16 cellular contexts compared by ENCODE assay signal in the genomic region with DNA sequence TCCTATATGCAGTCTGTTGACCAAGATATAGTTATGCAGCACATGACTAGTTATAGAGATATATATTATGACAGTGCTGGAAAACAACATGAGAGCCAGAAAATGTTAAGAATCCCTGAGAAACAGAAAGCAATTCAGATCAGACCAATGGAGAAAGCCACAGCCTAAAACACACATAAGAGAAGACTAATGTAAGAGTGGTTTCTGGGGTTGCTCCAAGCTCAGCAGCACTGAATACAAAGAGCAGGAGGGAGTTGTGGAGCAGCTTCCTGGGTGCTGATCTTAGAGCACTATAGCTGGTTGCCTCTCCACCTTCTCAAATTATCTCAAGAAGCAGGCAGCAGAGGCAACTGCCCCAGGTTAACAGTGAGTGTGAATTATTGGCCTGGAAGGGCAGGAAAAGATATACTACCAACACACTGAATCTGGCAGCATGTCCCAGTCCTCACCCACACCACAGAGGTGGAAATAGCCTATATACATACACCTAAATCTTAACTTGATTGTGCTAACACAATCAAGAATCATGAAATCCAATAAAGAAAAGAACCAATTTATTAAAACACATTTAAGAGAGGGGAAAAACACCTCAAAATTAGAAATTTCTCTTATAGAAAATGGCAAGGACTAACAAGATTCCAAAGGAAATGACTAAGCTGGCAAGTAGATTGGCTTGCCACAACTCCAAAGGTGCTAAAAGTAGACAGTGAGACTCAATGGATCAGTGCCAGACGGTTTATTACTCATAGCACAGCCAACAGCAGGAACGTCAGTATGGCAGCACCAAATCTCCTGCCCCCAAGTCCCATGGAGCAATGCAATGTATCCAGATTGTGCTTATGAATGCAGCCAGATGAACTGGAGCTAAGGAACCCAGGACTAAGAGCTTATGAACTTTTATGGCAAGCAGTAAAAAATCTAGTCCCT. TPM values are rescaled to one million over a fixed set of nuclear protein-coding genes. Genes with fewer than 3 reads are reported as not detected.
A peak's percentile ranks its signal among the peaks of the same experiment; 100 is the strongest.
DNase-seq lines count a peak whose midpoint lies in the region; ATAC-seq, FAIRE-seq and TF ChIP-seq lines count a peak whose summit lies in the region.
"Had no signal": no experiment of that assay in that cellular context is flagged by ENCODE, and none has a peak within 500 bp of the region (broad histone marks: within the 10 kb centered on the region; RNA-seq: fewer than 3 reads in every experiment).

No MANE protein-coding gene starts in this region.

- H3K9me2 ChIP-seq in hepatocyte (replicated peaks; ENCODE audit: insufficient read depth), result no peaks in the 10 kb centered on the region

- H3K36me3 ChIP-seq in breast epithelium (no peaks in the 10 kb centered on the region), astrocyte (ENCODE audit: insufficient read depth, low read length) (no peaks in the 10 kb centered on the region), hepatocyte (replicated peaks; ENCODE audit: insufficient read depth, low read depth) (no peaks in the 10 kb centered on the region), ovary (no peaks in the 10 kb centered on the region)

- H3K36me3 Mint-ChIP-seq in MCF 10A (ENCODE audit: insufficient read depth, unreplicated experiment), result no peaks in the 10 kb centered on the region
- no peaks in the 10 kb centered on the region for H3K36me3 Mint-ChIP-seq in astrocyte (ENCODE audit: low read depth, unreplicated experiment)
- H3K36me3 Mint-ChIP-seq: activated naive CD8-positive, alpha-beta T cell treated with anti-CD3 and anti-CD28 coated beads, Interleukin-2, amount 10 ng/mL, durations not matched to agents 7 days and 5 days; natural killer cell treated with Interleukin-12 subunit alpha and Interleukin-12 subunit beta and Interleukin-15 and Interleukin-18, amount 100 ng/mL, for 72 hours; type B pancreatic cell had no signal

- peak; percentile 88 for FAIRE-seq in astrocyte (lab: Jason Lieb, UNC)
- peak; percentile 84 for FAIRE-seq in urothelium cell line (lab: Jason Lieb, UNC)
- FAIRE-seq: A549 had no signal

- POLR2A ChIA-PET in MCF 10A (lab: Yijun Ruan, JAX), result interaction anchor here (0.6 to 3.2 kb wide), 6 partner anchors 17 to 343 kb away, joined by 3 to 8 read pairs (median 4); no protein-coding TSS in a partner anchor

- WGBS in hepatocyte (ENCODE audit: low lambda C conversion rate, missing lambda C conversion rate), result 85% methylated on average over 2 of the region's 2 CpGs
- 61 to 84% (median 76%) methylated on average over 2 of the region's 2 CpGs for WGBS in ovary, 3 donors

- H3K79me2 ChIP-seq in astrocyte (ENCODE audit: insufficient read depth, low read length), result no peaks in the 10 kb centered on the region
- H3K79me2 ChIP-seq in hepatocyte, result no peaks in the 10 kb centered on the region

- CTCF ChIA-PET in MCF 10A (lab: Yijun Ruan, JAX), result interaction anchor here (0.6 to 2.9 kb wide), 9 partner anchors 16 to 1697 kb away, joined by 3 to 16 read pairs (median 4); no protein-coding TSS in a partner anchor

- intact Hi-C loops in MCF 10A (cut with micrococcal nuclease), result no loop called here
- intact Hi-C loops in breast epithelium (cut with DNase I; ENCODE audit: low total_unique reads), result no loop called here
- intact Hi-C loops in ovary (cut with DNase I), result no loop called here

- no peak overlapping the region for H3K9ac ChIP-seq in astrocyte (ENCODE audit: low read length)

- TF ChIP-seq POLR2A in breast epithelium (IDR thresholded peaks at IDR 0.05) (no peak), ovary (IDR thresholded peaks at IDR 0.05) (no peak)

- H3K27me3 ChIP-seq in breast epithelium, result no peaks in the 10 kb centered on the region
- no peaks in the 10 kb centered on the region for H3K27me3 ChIP-seq in astrocyte (ENCODE audit: insufficient read depth, low read length)
- no peaks in the 10 kb centered on the region for H3K27me3 ChIP-seq in hepatocyte
- no peaks in the 10 kb centered on the region for H3K27me3 ChIP-seq in ovary

- DNase-seq in MCF 10A (ENCODE audit: unreplicated experiment) (peak; percentile 98), breast epithelium (ENCODE audit: low spot score in 2 of 2) (no peak), astrocyte (ENCODE audit: low read depth) (peak; percentile 96), hepatocyte (ENCODE audit: low spot score) (no peak), urothelium cell line (ENCODE audit: low spot score) (peak; percentile 86), ovary (no peak), NCI-H774 (lab: John Stamatoyannopoulos, UW) (no peak)
- DNase-seq: activated naive CD8-positive, alpha-beta T cell treated with anti-CD3 and anti-CD28 coated beads, Interleukin-2, amount 10 ng/mL, durations not matched to agents 7 days and 5 days; DND-41; effector CD8-positive, alpha-beta T cell; MV-4-11 had no signal

- H2AFZ ChIP-seq in astrocyte (ENCODE audit: low read depth, low read length) (no peak overlapping the region), hepatocyte (no peak overlapping the region)

- H3K27ac ChIP-seq in breast epithelium (no peak overlapping the region), astrocyte (ENCODE audit: low read depth, low read length) (peak overlapping the region; percentile 15), hepatocyte (peak overlapping the region; percentile 15), ovary (no peak overlapping the region)
- H3K27ac ChIP-seq: A549 had no signal

- peak overlapping the region; percentile 55 for H3K4me2 ChIP-seq in astrocyte (ENCODE audit: low read length)
- no peak overlapping the region for H3K4me2 ChIP-seq in hepatocyte
- H3K4me2 ChIP-seq: A549 had no signal

- H3K27ac Mint-ChIP-seq in MCF 10A (ENCODE audit: low read depth, unreplicated experiment), result peak overlapping the region; percentile 86
- H3K27ac Mint-ChIP-seq in astrocyte (ENCODE audit: unreplicated experiment), result peak overlapping the region; percentile 79
- H3K27ac Mint-ChIP-seq: activated naive CD8-positive, alpha-beta T cell treated with anti-CD3 and anti-CD28 coated beads, Interleukin-2, amount 10 ng/mL, durations not matched to agents 7 days and 5 days; natural killer cell treated with Interleukin-12 subunit alpha and Interleukin-12 subunit beta and Interleukin-15 and Interleukin-18, amount 100 ng/mL, for 72 hours; type B pancreatic cell had no signal

- H3K4me3 ChIP-seq in breast epithelium, result no peak overlapping the region
- no peak overlapping the region for H3K4me3 ChIP-seq in astrocyte (ENCODE audit: insufficient read depth, low read depth, low read length)
- H3K4me3 ChIP-seq in hepatocyte, result no peak overlapping the region
- no peak overlapping the region for H3K4me3 ChIP-seq in ovary
- H3K4me3 ChIP-seq: A549, skin epidermis had no signal

- no peaks in the 10 kb centered on the region for H3K4me1 ChIP-seq in breast epithelium
- H3K4me1 ChIP-seq in astrocyte (ENCODE audit: insufficient read depth, low read length), result peaks cover 10% of the 10 kb centered on the region
- no peaks in the 10 kb centered on the region for H3K4me1 ChIP-seq in hepatocyte (ENCODE audit: insufficient read depth)
- peaks cover 2% of the 10 kb centered on the region for H3K4me1 ChIP-seq in ovary (ENCODE audit: insufficient read depth)
- H3K4me1 ChIP-seq: A549 had no signal

- H3K9me3 ChIP-seq in breast epithelium (no peaks in the 10 kb centered on the region), astrocyte (ENCODE audit: insufficient read depth, low read depth, low read length) (no peaks in the 10 kb centered on the region), hepatocyte (ENCODE audit: low read depth) (no peaks in the 10 kb centered on the region), ovary (no peaks in the 10 kb centered on the region)
- H3K9me3 ChIP-seq: A549 had no signal

- H3K27me3 Mint-ChIP-seq in MCF 10A (ENCODE audit: insufficient read depth, unreplicated experiment), result no peaks in the 10 kb centered on the region
- H3K27me3 Mint-ChIP-seq in astrocyte (ENCODE audit: low read depth, unreplicated experiment), result no peaks in the 10 kb centered on the region
- H3K27me3 Mint-ChIP-seq: type B pancreatic cell had no signal

- no peaks in the 10 kb centered on the region for H4K20me1 ChIP-seq in astrocyte (ENCODE audit: insufficient read depth, low read length)
- H4K20me1 ChIP-seq in hepatocyte (ENCODE audit: insufficient read depth, poor library complexity, severe bottlenecking), result no peaks in the 10 kb centered on the region

- H3K9me3 Mint-ChIP-seq in MCF 10A (ENCODE audit: unreplicated experiment) (peaks cover 7% of the 10 kb centered on the region), astrocyte (ENCODE audit: unreplicated experiment) (no peaks in the 10 kb centered on the region)
- H3K9me3 Mint-ChIP-seq: activated naive CD8-positive, alpha-beta T cell treated with anti-CD3 and anti-CD28 coated beads, Interleukin-2, amount 10 ng/mL, durations not matched to agents 7 days and 5 days; natural killer cell treated with Interleukin-12 subunit alpha and Interleukin-12 subunit beta and Interleukin-15 and Interleukin-18, amount 100 ng/mL, for 72 hours had no signal

- H3K4me3 Mint-ChIP-seq in MCF 10A (ENCODE audit: unreplicated experiment), result no peak overlapping the region
- H3K4me3 Mint-ChIP-seq in astrocyte (ENCODE audit: unreplicated experiment), result no peak overlapping the region
- H3K4me3 Mint-ChIP-seq: activated naive CD8-positive, alpha-beta T cell treated with anti-CD3 and anti-CD28 coated beads, Interleukin-2, amount 10 ng/mL, durations not matched to agents 7 days and 5 days; natural killer cell treated with Interleukin-12 subunit alpha and Interleukin-12 subunit beta and Interleukin-15 and Interleukin-18, amount 100 ng/mL, for 72 hours; type B pancreatic cell had no signal

- TF ChIP-seq CTCF in MCF 10A (IDR thresholded peaks at IDR 0.05; ENCODE audit: unreplicated experiment), result no peak
- TF ChIP-seq CTCF in breast epithelium (IDR thresholded peaks at IDR 0.05), result no peak
- TF ChIP-seq CTCF in astrocyte (IDR thresholded peaks at IDR 0.05; ENCODE audit: insufficient read depth, low read depth, low read length), result no peak
- TF ChIP-seq CTCF in hepatocyte (IDR thresholded peaks at IDR 0.05; ENCODE audit: poor library complexity), result no peak
- TF ChIP-seq CTCF in ovary (IDR thresholded peaks at IDR 0.05), result no peak

- no peak for ATAC-seq in HG03039 (IDR thresholded peaks at IDR 0.05; ENCODE audit: unreplicated experiment)
- ATAC-seq: A549; natural killer cell treated with Interleukin-12 subunit alpha and Interleukin-12 subunit beta and Interleukin-15 and Interleukin-18, amount 100 ng/mL, for 72 hours had no signal

- BruUV-seq in MCF 10A (replicated peaks; lab: Mats Ljungman, UMichigan), result no TSS peak

- H3K4me1 Mint-ChIP-seq in MCF 10A (ENCODE audit: insufficient read depth, unreplicated experiment), result peaks cover 33% of the 10 kb centered on the region
- H3K4me1 Mint-ChIP-seq in astrocyte (ENCODE audit: low read depth, unreplicated experiment), result peaks cover 15% of the 10 kb centered on the region
- H3K4me1 Mint-ChIP-seq: activated naive CD8-positive, alpha-beta T cell treated with anti-CD3 and anti-CD28 coated beads, Interleukin-2, amount 10 ng/mL, durations not matched to agents 7 days and 5 days had no signal

- no peak for TF ChIP-seq EP300 in ovary (IDR thresholded peaks at IDR 0.05)

RNA-seq across cellular contexts. Expression of a gene that starts 5.1 kb away (rescaled TPM):
- not detected in 2 replicates for total RNA-seq in MCF 10A (2022)
- not detected for total RNA-seq in breast epithelium
- total RNA-seq in astrocyte, result not detected in 2 replicates
- not detected in 2 replicates for total RNA-seq in hepatocyte
- 0.63 TPM in 1 of 2 replicates, not detected in the other for polyA plus RNA-seq in hepatocyte
- total RNA-seq in ovary, result not detected
- not detected for polyA plus RNA-seq in ovary
- total RNA-seq: activated naive CD8-positive, alpha-beta T cell treated with anti-CD3 and anti-CD28 coated beads, Interleukin-2, amount 10 ng/mL, durations not matched to agents 7 days and 5 days; natural killer cell treated with Interleukin-12 subunit alpha and Interleukin-12 subunit beta and Interleukin-15 and Interleukin-18, amount 100 ng/mL, for 72 hours had no signal
- polyA plus RNA-seq: A549 had no signal

Comparison
In these comparisons a context has a peak if more than half of its experiments do, and no peak if none do; other contexts are left out.
1. DNase-seq: peak in MCF 10A (single experiment), astrocyte (single experiment) and urothelium cell line (single experiment); none in breast epithelium (0 of 2), hepatocyte (single experiment), ovary (0 of 5) and NCI-H774 (single experiment).
2. H3K27ac ChIP-seq: peak in astrocyte (single experiment) and hepatocyte (single experiment); none in breast epithelium (0 of 2) and ovary (0 of 2).